Comparison of ENCODE assay signal across 1 cellular context in the genomic region with DNA sequence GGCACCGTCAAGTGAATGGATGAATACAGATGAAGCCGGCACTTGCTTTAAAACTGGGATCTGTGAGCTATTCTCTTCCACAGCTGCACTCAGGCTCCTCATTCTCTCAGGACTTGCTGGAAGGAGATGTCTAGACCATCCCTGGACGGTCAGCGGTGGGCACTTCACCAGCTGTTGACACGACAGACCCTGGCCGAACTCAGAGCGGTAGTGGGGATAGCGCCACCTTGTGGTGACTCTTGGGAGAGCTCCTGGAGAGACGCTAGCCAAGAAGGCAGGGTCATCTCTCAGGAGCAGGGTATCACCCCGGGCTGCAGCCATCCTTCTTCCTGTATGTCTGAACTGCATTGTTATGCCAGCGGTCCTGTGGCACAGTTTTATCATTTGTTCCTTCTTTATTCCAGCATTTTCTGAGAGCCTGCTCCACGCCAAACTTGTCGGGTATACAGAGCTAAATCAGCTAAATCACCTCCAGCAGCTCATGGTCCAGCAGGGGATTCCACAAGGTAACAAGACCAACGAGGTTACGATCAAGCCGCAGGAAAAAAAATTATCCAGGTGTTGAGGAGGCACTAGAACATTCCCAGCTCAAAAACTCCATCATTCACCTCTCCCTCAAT.
TF ChIP-seq lines count a peak whose summit lies in the region.

No MANE protein-coding gene starts in this region.

TF ChIP-seq in H1, 55 proteins besides CTCF, POLR2A, EP300 and RAD21:
- TF ChIP-seq YY1 (IDR thresholded peaks at IDR 0.05; ENCODE audit: low read depth, low read length) (0 out of 2 replicates have a peak, but pooled peaks have one; percentile 41), EZH2 (IDR thresholded peaks at IDR 0.05; ENCODE audit: low read depth, low read length, severe bottlenecking) (peak; percentile 18), POLR2AphosphoS5 (IDR thresholded peaks at IDR 0.05; ENCODE audit: low read depth, low read length) (no peak), CBX8 (IDR thresholded peaks at IDR 0.05; ENCODE audit: borderline replicate concordance, low read depth, low read length) (no peak), SIN3A (conservative IDR thresholded peaks at IDR 0.05 in 1 of 2, IDR thresholded peaks at IDR 0.05 in 1 of 2; ENCODE audit: low read depth in 1 of 2, low read length in 2 of 2) (0 out of 4 replicates have a peak, but pooled peaks of 1 of the 2 experiments have one; percentile 49)
